25 cellular contexts compared by ENCODE assay signal in genomic region chrY:8564421-8564820, GRCh38.
"Had no signal": no experiment of that assay in that cellular context is flagged by ENCODE, and none has a peak within 500 bp of the region (broad histone marks: within the 10 kb centered on the region; RNA-seq: fewer than 3 reads in every experiment).

No MANE protein-coding gene starts in this region.

- H3K9me3 ChIP-seq: colonic mucosa, esophagus squamous epithelium, gastrocnemius medialis, heart right ventricle, left lung, lower lobe of right lung, mucosa of descending colon had no signal

- DNase-seq: colonic mucosa; cortex of kidney; effector CD8-positive, alpha-beta T cell; effector memory CD8-positive, alpha-beta T cell; endodermal cell; erythroblast; esophagus squamous epithelium; foreskin fibroblast; foreskin melanocyte; gastrocnemius medialis; glutamatergic neuron; head of caudate nucleus; heart right ventricle; hippocampal formation; left cardiac atrium; left lung; left ventricle myocardium superior; lower lobe of right lung; mesenchymal stem cell; mucosa of descending colon; naive B cell had no signal

- H3K4me3 ChIP-seq: colonic mucosa, esophagus squamous epithelium, gastrocnemius medialis, heart right ventricle, left lung, lower lobe of right lung, mucosa of descending colon had no signal

- H3K36me3 ChIP-seq: colonic mucosa, esophagus squamous epithelium, gastrocnemius medialis, heart right ventricle, left lung, lower lobe of right lung had no signal

- H3K36me3 Mint-ChIP-seq: mesothelial cell of epicardium, naive B cell had no signal

- H3K4me1 Mint-ChIP-seq: endodermal cell, mesothelial cell of epicardium, naive B cell had no signal

- H3K9me3 Mint-ChIP-seq: dendritic cell treated with granulocyte-macrophage colony-stimulating factor and Interleukin-4, amounts not matched to agents 40 ng/mL and 50 ng/mL, for 4 days; endodermal cell; mesothelial cell of epicardium; naive B cell had no signal

- H3K27ac ChIP-seq: colonic mucosa, epithelial cell of prostate, esophagus squamous epithelium, gastrocnemius medialis, heart right ventricle, left lung, lower lobe of right lung had no signal

- H3K4me3 Mint-ChIP-seq: dendritic cell treated with granulocyte-macrophage colony-stimulating factor and Interleukin-4, amounts not matched to agents 40 ng/mL and 50 ng/mL, for 4 days; effector memory CD8-positive, alpha-beta T cell; endodermal cell; mesothelial cell of epicardium; naive B cell had no signal

- H3K4me1 ChIP-seq: colonic mucosa, esophagus squamous epithelium, gastrocnemius medialis, heart right ventricle, left lung, lower lobe of right lung had no signal

- H3K27me3 Mint-ChIP-seq: dendritic cell treated with granulocyte-macrophage colony-stimulating factor and Interleukin-4, amounts not matched to agents 40 ng/mL and 50 ng/mL, for 4 days; effector memory CD8-positive, alpha-beta T cell; naive B cell had no signal

- H3K27me3 ChIP-seq: colonic mucosa, esophagus squamous epithelium, gastrocnemius medialis, heart right ventricle, left lung had no signal

- ATAC-seq: effector memory CD8-positive, alpha-beta T cell; esophagus mucosa; gastrocnemius medialis; heart right ventricle; left cardiac atrium; left lung; left ventricle myocardium superior; lower lobe of right lung; mucosa of descending colon had no signal

- H3K27ac Mint-ChIP-seq: dendritic cell treated with granulocyte-macrophage colony-stimulating factor and Interleukin-4, amounts not matched to agents 40 ng/mL and 50 ng/mL, for 4 days; effector memory CD8-positive, alpha-beta T cell; endodermal cell; mesothelial cell of epicardium; naive B cell had no signal
